7 cellular contexts compared by ENCODE assay signal in genomic region chr1:7429290-7429689, GRCh38.
"Had no signal": no experiment of that assay in that cellular context is flagged by ENCODE, and none has a peak within 500 bp of the region (broad histone marks: within the 10 kb centered on the region; RNA-seq: fewer than 3 reads in every experiment).

No MANE protein-coding gene starts in this region.

- DNase-seq: H7, IMR-90, KBM-7 had no signal

- H3K4me3 ChIP-seq: GM23338, HAP-1 had no signal

- H3K27ac ChIP-seq: KMS-11 had no signal

- H3K9ac ChIP-seq: KMS-11 had no signal

- H3K9me3 ChIP-seq: HAP-1 had no signal

- ATAC-seq: GM23338, HCT116 had no signal

- H3K4me2 ChIP-seq: GM23338, KMS-11 had no signal

- H3K36me3 ChIP-seq: HAP-1 had no signal

- H2AFZ ChIP-seq: GM23338 had no signal

- H3K4me1 ChIP-seq: HAP-1 had no signal

- H3K4me1 Mint-ChIP-seq: GM23338 had no signal

- H3K27ac Mint-ChIP-seq: GM23338 had no signal

- H3K4me3 Mint-ChIP-seq: GM23338 had no signal
